In the genomic region with DNA sequence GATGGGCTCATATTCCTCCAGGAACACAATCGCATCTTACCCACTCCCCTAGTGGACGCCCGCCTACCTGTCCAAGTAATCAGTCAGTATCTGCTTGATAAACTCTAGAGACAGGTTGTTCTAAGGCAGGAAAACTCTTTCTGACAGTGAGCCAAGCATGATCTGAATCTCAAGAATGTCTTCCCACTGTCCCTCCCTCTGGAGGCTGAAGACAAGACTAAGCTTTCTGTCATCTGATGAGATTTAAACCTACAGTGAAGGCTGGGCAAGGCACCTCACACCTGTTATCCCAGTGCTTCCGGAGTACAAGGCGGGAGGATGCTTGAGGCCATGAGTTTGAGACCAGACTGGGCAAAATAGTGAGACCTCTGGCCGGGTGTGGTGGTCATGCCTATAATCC, we compare ENCODE assay signal across 23 cellular contexts.
"Had no signal": no experiment of that assay in that cellular context is flagged by ENCODE, and none has a peak within 500 bp of the region (broad histone marks: within the 10 kb centered on the region; RNA-seq: fewer than 3 reads in every experiment).

No MANE protein-coding gene starts in this region.

- FAIRE-seq: astrocyte, RCC 7860 had no signal

- H3K27ac Mint-ChIP-seq: activated B cell treated with CpG ODN at 0.5 μM for 24 hours; activated CD4-positive, alpha-beta memory T cell treated with anti-CD3 and anti-CD28 coated beads for 36 hours; activated CD4-positive, alpha-beta T cell treated with anti-CD3 and anti-CD28 coated beads, Interleukin-2, amount 10 ng/mL, durations not matched to agents 24 days and 14 days; activated naive CD4-positive, alpha-beta T cell treated with anti-CD3 and anti-CD28 coated beads, Interleukin-2, amount 50 U/mL, for 72 hours; T-helper 1 cell treated with Interleukin-12 subunit alpha and Interleukin-12 subunit beta and Interleukin-4 antibody, amounts not matched to agents 30 μg/mL and 1 μg/mL, for 36 hours had no signal

- ATAC-seq: activated naive CD4-positive, alpha-beta T cell treated with anti-CD3 and anti-CD28 coated beads, Interleukin-2, amount 50 U/mL, for 72 hours; activated T-cell treated with anti-CD3 and anti-CD28 coated beads, Interleukin-2, amount 50 U/mL, for 4 hours; PC-3 had no signal

- H3K27ac ChIP-seq: brain microvascular endothelial cell had no signal

- H3K27me3 Mint-ChIP-seq: activated B cell treated with CpG ODN at 0.5 μM for 24 hours; activated CD4-positive, alpha-beta memory T cell treated with anti-CD3 and anti-CD28 coated beads for 36 hours; activated CD4-positive, alpha-beta T cell treated with anti-CD3 and anti-CD28 coated beads, Interleukin-2, amount 10 ng/mL, durations not matched to agents 24 days and 14 days had no signal

- H3K4me3 Mint-ChIP-seq: activated B cell treated with CpG ODN at 0.5 μM for 24 hours; activated CD4-positive, alpha-beta memory T cell treated with anti-CD3 and anti-CD28 coated beads for 36 hours; activated CD4-positive, alpha-beta T cell treated with anti-CD3 and anti-CD28 coated beads, Interleukin-2, amount 10 ng/mL, durations not matched to agents 24 days and 14 days; activated T-cell treated with anti-CD3 and anti-CD28 coated beads, Interleukin-2, amount 50 U/mL, for 4 hours; T-helper 1 cell treated with Interleukin-12 subunit alpha and Interleukin-12 subunit beta and Interleukin-4 antibody, amounts not matched to agents 30 μg/mL and 1 μg/mL, for 36 hours had no signal

- H3K36me3 Mint-ChIP-seq: activated CD4-positive, alpha-beta memory T cell treated with anti-CD3 and anti-CD28 coated beads for 36 hours; activated naive CD4-positive, alpha-beta T cell treated with anti-CD3 and anti-CD28 coated beads, Interleukin-2, amount 50 U/mL, for 72 hours had no signal

- H3K36me3 ChIP-seq: brain microvascular endothelial cell, MG63 had no signal

- H3K4me3 ChIP-seq: MG63 had no signal

- H3K9me3 Mint-ChIP-seq: activated CD4-positive, alpha-beta T cell treated with anti-CD3 and anti-CD28 coated beads, Interleukin-2, amount 10 ng/mL, durations not matched to agents 24 days and 14 days; activated T-cell treated with anti-CD3 and anti-CD28 coated beads, Interleukin-2, amount 50 U/mL, for 4 hours had no signal

- H3K4me1 Mint-ChIP-seq: activated B cell treated with CpG ODN at 0.5 μM for 24 hours; activated CD4-positive, alpha-beta T cell treated with anti-CD3 and anti-CD28 coated beads, Interleukin-2, amount 10 ng/mL, durations not matched to agents 24 days and 14 days had no signal

- DNase-seq: activated B cell treated with CpG ODN at 0.5 μM for 24 hours; activated CD4-positive, alpha-beta memory T cell treated with anti-CD3 and anti-CD28 coated beads for 36 hours; activated CD4-positive, alpha-beta T cell treated with anti-CD3 and anti-CD28 coated beads for 1 hour; activated CD4-positive, alpha-beta T cell treated with anti-CD3 and anti-CD28 coated beads, Interleukin-2, amount 10 ng/mL, durations not matched to agents 24 days and 14 days; activated CD8-positive, alpha-beta memory T cell treated with anti-CD3 and anti-CD28 coated beads for 24 hours; activated effector memory CD4-positive, alpha-beta T cell treated with anti-CD3 and anti-CD28 coated beads, Interleukin-2, amount 50 U/mL, for 16 hours; activated naive CD4-positive, alpha-beta T cell treated with Interleukin-2 at 50 U/mL for 16 hours; activated T-cell treated with anti-CD3 and anti-CD28 coated beads, Interleukin-2, amount 50 U/mL, for 4 hours; amygdala; brain microvascular endothelial cell; MG63; NCI-H1105 treated with DMSO at 0.1 percent for 48 hours; NCI-H146; NCI-H187 treated with DMSO at 0.1 percent for 48 hours; NCI-H2081 treated with DMSO at 0.1 percent for 48 hours; NCI-H446; NCI-H524; PC-3; SHP77 had no signal

- H3K27me3 ChIP-seq: brain microvascular endothelial cell, MG63 had no signal

- H3K9me3 ChIP-seq: MG63 had no signal
